Comparison of ENCODE assay signal across 8 cellular contexts in the genomic region with DNA sequence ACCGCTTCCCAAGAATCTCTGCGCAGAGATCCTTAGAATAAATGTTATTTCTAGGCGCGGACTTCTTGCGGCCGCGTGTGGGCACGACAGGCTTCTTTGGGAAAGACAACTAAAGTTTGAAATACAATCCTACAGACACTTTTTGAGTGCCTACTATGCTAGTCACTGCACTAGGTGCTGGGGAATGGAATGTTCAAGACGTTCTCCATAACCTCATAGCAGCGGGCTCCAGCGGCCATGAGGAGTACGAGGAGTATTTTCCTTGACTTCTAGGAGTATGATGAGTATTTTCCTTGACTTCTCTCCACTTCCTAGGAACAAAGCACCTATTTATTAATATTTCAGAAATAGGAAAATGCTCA. TPM values are rescaled to one million over a fixed set of nuclear protein-coding genes. Genes with fewer than 3 reads are reported as not detected.
A peak's percentile ranks its signal among the peaks of the same experiment; 100 is the strongest.
DNase-seq lines count a peak whose midpoint lies in the region; ATAC-seq, FAIRE-seq and TF ChIP-seq lines count a peak whose summit lies in the region.

No MANE protein-coding gene starts in this region.

- H3K4me1 ChIP-seq in BE2C (no peaks in the 10 kb centered on the region), Peyer's patch (peaks cover 0 to 11% (median 2%) of the 10 kb centered on the region in 4 donors), keratinocyte (ENCODE audit: control insufficient read depth, extremely low read depth, insufficient read depth, low read length) (peaks cover 10% of the 10 kb centered on the region)

- no peaks in the 10 kb centered on the region for H3K9me1 ChIP-seq in keratinocyte (ENCODE audit: control insufficient read depth, extremely low read depth, insufficient read depth, low read length)

- H3K9me3 ChIP-seq in BE2C, result no peaks in the 10 kb centered on the region
- no peaks in the 10 kb centered on the region for H3K9me3 ChIP-seq in Peyer's patch
- H3K9me3 ChIP-seq in keratinocyte (ENCODE audit: control insufficient read depth, low read depth, low read length), result no peaks in the 10 kb centered on the region

- H3K79me2 ChIP-seq in keratinocyte (ENCODE audit: control insufficient read depth, insufficient read depth, low read length), result peaks cover 20% of the 10 kb centered on the region

- ATAC-seq in GM21423 (IDR thresholded peaks at IDR 0.05; ENCODE audit: unreplicated experiment), result peak; percentile 1

- TF ChIP-seq POLR2A in Peyer's patch (IDR thresholded peaks at IDR 0.05), result no peak
- TF ChIP-seq POLR2A in H54 (IDR thresholded peaks at IDR 0.05; ENCODE audit: low read depth, low read length), result no peak

- H3K36me3 ChIP-seq in BE2C (peaks cover 24% of the 10 kb centered on the region), Peyer's patch (peaks cover 0 to 22% (median 0%) of the 10 kb centered on the region in 3 donors), keratinocyte (ENCODE audit: control insufficient read depth in 2 of 2, extremely low read depth in 1 of 2, insufficient read depth in 2 of 2, low read length in 2 of 2) (no peaks in the 10 kb centered on the region)

- peak overlapping the region; percentile 77 for H3K4me2 ChIP-seq in keratinocyte (ENCODE audit: control insufficient read depth, extremely low read depth, insufficient read depth, low read depth, low read length)

- no peak for FAIRE-seq in keratinocyte (lab: Jason Lieb, UNC)
- no peak for FAIRE-seq in H54 (lab: Jason Lieb, UNC)

- H3K27me3 ChIP-seq in BE2C, result no peaks in the 10 kb centered on the region
- H3K27me3 ChIP-seq in Peyer's patch, result no peaks in the 10 kb centered on the region
- H3K27me3 ChIP-seq in keratinocyte (ENCODE audit: control insufficient read depth, extremely low read depth, insufficient read depth, low read length), result no peaks in the 10 kb centered on the region

- H3K4me3 ChIP-seq in BE2C (ENCODE audit: low read depth, low read length) (peak overlapping the region; percentile 45), Peyer's patch (peak overlapping the region; percentile 20 to 42 (median 27)), keratinocyte (ENCODE audit: control insufficient read depth in 2 of 3, extremely low read depth in 1 of 3, insufficient read depth in 2 of 3, low read depth in 1 of 3, low read length in 3 of 3) (peak overlapping the region in 2 of 3 experiments; percentile 44 to 69)

- dilution Hi-C loops in keratinocyte (cut with MboI; ENCODE audit: extremely low pct_ligation_motif_present, low sequenced_read_pairs), result no loop called here

- no peaks in the 10 kb centered on the region for H4K20me1 ChIP-seq in keratinocyte (ENCODE audit: control insufficient read depth, extremely low read depth, insufficient read depth, low read length)

- no peak for DNase-seq in BE2C
- no peak for DNase-seq in Peyer's patch
- DNase-seq in keratinocyte (ENCODE audit: low read depth, low spot score), result no peak
- no peak for DNase-seq in NCI-H1417 (lab: John Stamatoyannopoulos, UW)
- no peak for DNase-seq in H54 (ENCODE audit: insufficient read length, low spot score)
- no peak for DNase-seq in LoVo (ENCODE audit: low spot score)
- DNase-seq in midbrain (lab: John Stamatoyannopoulos, UW), result no peak

- peak overlapping the region; percentile 63 for H2AFZ ChIP-seq in keratinocyte (ENCODE audit: control insufficient read depth, low read length)

- H3K27ac ChIP-seq in Peyer's patch, result peak overlapping the region in 1 of 4 donors; percentile 65
- H3K27ac ChIP-seq in keratinocyte (ENCODE audit: control insufficient read depth, insufficient read depth, low read length), result peak overlapping the region; percentile 8

- H3K9ac ChIP-seq in keratinocyte (ENCODE audit: control insufficient read depth, extremely low read depth, insufficient read depth, low read length), result no peak overlapping the region

- peak; percentile 5; the same call in 1 of the 2 replicates for TF ChIP-seq CTCF in BE2C (IDR thresholded peaks at IDR 0.05; ENCODE audit: low read depth, low read length)
- peak in 3 of 6 experiments; percentile 31 to 42 (median 37) for TF ChIP-seq CTCF in Peyer's patch (IDR thresholded peaks at IDR 0.05)
- TF ChIP-seq CTCF in keratinocyte (optimal IDR thresholded peaks at IDR 0.05 in 1 of 3, IDR thresholded peaks at IDR 0.05 in 1 of 3, conservative IDR thresholded peaks at IDR 0.05 in 1 of 3; ENCODE audit: extremely low read depth in 1 of 3, insufficient read depth in 2 of 3, low read length in 3 of 3), result peak in 2 of 3 experiments; percentile 3 to 9

RNA-seq across cellular contexts. Expression of gene PWWP2A, which starts 0.6 kb away (rescaled TPM):
- 34.4 TPM for polyA plus RNA-seq in BE2C (2012; ENCODE audit: insufficient read depth, insufficient read length, low read depth)
- total RNA-seq in Peyer's patch, result 10 to 100 TPM; 34.9 to 57.6 (median 54.3) TPM
- 11.6 to 13.1 TPM (median 12.4 TPM) in 3 replicates for polyA plus RNA-seq in keratinocyte
- 7.3 TPM for polyA plus RNA-seq in keratinocyte (2011; ENCODE audit: low read depth)
- polyA plus RNA-seq in keratinocyte (2011; cell fraction: cytosol; rRNA removed), result 7.6 and 11.9 TPM in 2 replicates
- 21.7 and 23.0 TPM in 2 replicates for polyA plus RNA-seq in keratinocyte (2011; cell fraction: nucleus; rRNA removed)
- 10.3 and 10.6 TPM in 2 replicates for polyA plus RNA-seq in keratinocyte (2012; ENCODE audit: low replicate concordance)
- polyA minus RNA-seq in keratinocyte, result 6.2 to 20.8 TPM (median 7.1 TPM) in 3 replicates
- 6.1 TPM for polyA minus RNA-seq in keratinocyte (2011; cell fraction: cytosol; rRNA and poly(A)+ RNA removed)
- polyA minus RNA-seq in keratinocyte (2011; cell fraction: nucleus; rRNA and poly(A)+ RNA removed), result 6.5 and 17.2 TPM in 2 replicates
